ENCODE assay signal across 2 cellular contexts in the genomic region with DNA sequence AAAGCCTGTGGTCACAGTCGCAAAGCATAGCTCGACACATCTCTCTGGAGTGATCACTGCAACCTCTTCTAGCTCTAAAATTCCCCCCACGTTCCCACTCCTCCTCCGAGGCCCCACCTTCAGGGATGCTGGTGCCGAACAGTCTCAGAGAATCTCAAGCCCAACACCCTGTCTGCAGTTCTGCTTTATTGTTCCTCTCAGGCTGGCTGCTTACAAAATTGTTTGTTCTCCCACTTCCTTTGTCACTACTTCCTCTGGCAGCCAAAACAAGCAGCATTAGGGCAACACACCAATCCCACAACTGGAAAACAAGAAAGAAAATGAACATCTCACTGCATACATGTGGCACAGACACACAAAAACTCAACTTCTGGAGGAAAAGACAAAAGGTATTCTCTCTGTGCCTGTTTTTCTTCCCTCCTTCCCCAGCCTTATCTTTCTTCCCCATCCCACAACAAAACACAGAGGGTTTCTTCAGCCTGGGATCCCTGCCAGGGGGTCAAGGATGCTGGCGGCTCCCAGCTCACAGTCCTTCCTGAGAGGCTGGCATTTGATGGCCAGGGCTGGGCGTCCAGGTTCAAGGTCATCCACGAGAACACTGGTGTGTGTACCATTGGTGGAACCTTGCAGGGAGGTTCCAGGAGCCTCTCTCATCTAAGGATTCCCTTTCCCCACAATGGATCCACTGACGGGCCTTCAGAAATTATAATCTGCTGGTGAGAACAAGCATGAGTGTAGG.
TF ChIP-seq lines count a peak whose summit lies in the region.

No MANE protein-coding gene starts in this region.

TF ChIP-seq in SK-N-SH, 30 proteins besides CTCF, POLR2A, EP300 and RAD21 (continued from another document):
- TF ChIP-seq SMC3 (IDR thresholded peaks at IDR 0.05; ENCODE audit: low read depth, low read length), result no peak
- no peak for TF ChIP-seq ELF1 (IDR thresholded peaks at IDR 0.05)
- TF ChIP-seq POLR2AphosphoS5 (IDR thresholded peaks at IDR 0.05; ENCODE audit: low read depth, low read length), result no peak

TF ChIP-seq in SK-N-SH treated with all-trans-retinoic acid at 6 μM for 48 hours, 23 proteins besides CTCF, POLR2A, EP300 and RAD21 (continued from another document):
- TF ChIP-seq, protein P1, sequence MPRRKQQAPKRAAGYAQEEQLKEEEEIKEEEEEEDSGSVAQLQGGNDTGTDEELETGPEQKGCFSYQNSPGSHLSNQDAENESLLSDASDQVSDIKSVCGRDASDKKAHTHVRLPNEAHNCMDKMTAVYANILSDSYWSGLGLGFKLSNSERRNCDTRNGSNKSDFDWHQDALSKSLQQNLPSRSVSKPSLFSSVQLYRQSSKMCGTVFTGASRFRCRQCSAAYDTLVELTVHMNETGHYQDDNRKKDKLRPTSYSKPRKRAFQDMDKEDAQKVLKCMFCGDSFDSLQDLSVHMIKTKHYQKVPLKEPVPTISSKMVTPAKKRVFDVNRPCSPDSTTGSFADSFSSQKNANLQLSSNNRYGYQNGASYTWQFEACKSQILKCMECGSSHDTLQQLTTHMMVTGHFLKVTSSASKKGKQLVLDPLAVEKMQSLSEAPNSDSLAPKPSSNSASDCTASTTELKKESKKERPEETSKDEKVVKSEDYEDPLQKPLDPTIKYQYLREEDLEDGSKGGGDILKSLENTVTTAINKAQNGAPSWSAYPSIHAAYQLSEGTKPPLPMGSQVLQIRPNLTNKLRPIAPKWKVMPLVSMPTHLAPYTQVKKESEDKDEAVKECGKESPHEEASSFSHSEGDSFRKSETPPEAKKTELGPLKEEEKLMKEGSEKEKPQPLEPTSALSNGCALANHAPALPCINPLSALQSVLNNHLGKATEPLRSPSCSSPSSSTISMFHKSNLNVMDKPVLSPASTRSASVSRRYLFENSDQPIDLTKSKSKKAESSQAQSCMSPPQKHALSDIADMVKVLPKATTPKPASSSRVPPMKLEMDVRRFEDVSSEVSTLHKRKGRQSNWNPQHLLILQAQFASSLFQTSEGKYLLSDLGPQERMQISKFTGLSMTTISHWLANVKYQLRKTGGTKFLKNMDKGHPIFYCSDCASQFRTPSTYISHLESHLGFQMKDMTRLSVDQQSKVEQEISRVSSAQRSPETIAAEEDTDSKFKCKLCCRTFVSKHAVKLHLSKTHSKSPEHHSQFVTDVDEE (CRISPR knock-in tag; IDR thresholded peaks at IDR 0.05), result no peak
- no peak for TF ChIP-seq TOX (CRISPR knock-in tag; IDR thresholded peaks at IDR 0.05; ENCODE audit: borderline replicate concordance)
- TF ChIP-seq ARNTL (CRISPR knock-in tag; IDR thresholded peaks at IDR 0.05; ENCODE audit: borderline replicate concordance, low read depth), result no peak
- TF ChIP-seq TCF4 (CRISPR knock-in tag; IDR thresholded peaks at IDR 0.05; ENCODE audit: borderline replicate concordance), result no peak
- TF ChIP-seq, protein P2, sequence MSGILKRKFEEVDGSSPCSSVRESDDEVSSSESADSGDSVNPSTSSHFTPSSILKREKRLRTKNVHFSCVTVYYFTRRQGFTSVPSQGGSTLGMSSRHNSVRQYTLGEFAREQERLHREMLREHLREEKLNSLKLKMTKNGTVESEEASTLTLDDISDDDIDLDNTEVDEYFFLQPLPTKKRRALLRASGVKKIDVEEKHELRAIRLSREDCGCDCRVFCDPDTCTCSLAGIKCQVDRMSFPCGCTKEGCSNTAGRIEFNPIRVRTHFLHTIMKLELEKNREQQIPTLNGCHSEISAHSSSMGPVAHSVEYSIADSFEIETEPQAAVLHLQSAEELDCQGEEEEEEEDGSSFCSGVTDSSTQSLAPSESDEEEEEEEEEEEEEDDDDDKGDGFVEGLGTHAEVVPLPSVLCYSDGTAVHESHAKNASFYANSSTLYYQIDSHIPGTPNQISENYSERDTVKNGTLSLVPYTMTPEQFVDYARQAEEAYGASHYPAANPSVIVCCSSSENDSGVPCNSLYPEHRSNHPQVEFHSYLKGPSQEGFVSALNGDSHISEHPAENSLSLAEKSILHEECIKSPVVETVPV (CRISPR knock-in tag; IDR thresholded peaks at IDR 0.05), result no peak
- no peak for TF ChIP-seq ZNF70 (CRISPR knock-in tag; IDR thresholded peaks at IDR 0.05)
- TF ChIP-seq, protein P3, sequence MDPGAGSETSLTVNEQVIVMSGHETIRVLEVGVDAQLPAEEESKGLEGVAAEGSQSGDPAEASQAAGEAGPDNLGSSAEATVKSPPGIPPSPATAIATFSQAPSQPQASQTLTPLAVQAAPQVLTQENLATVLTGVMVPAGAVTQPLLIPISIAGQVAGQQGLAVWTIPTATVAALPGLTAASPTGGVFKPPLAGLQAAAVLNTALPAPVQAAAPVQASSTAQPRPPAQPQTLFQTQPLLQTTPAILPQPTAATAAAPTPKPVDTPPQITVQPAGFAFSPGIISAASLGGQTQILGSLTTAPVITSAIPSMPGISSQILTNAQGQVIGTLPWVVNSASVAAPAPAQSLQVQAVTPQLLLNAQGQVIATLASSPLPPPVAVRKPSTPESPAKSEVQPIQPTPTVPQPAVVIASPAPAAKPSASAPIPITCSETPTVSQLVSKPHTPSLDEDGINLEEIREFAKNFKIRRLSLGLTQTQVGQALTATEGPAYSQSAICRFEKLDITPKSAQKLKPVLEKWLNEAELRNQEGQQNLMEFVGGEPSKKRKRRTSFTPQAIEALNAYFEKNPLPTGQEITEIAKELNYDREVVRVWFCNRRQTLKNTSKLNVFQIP (CRISPR knock-in tag; IDR thresholded peaks at IDR 0.05; ENCODE audit: borderline replicate concordance, low read depth), result no peak
- TF ChIP-seq, protein P4, sequence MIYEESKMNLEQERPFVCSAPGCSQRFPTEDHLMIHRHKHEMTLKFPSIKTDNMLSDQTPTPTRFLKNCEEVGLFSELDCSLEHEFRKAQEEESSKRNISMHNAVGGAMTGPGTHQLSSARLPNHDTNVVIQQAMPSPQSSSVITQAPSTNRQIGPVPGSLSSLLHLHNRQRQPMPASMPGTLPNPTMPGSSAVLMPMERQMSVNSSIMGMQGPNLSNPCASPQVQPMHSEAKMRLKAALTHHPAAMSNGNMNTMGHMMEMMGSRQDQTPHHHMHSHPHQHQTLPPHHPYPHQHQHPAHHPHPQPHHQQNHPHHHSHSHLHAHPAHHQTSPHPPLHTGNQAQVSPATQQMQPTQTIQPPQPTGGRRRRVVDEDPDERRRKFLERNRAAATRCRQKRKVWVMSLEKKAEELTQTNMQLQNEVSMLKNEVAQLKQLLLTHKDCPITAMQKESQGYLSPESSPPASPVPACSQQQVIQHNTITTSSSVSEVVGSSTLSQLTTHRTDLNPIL (CRISPR knock-in tag; IDR thresholded peaks at IDR 0.05; ENCODE audit: low read depth), result no peak
- no peak for TF ChIP-seq RARB (CRISPR knock-in tag; IDR thresholded peaks at IDR 0.05)
